14 cellular contexts compared by ENCODE assay signal in genomic region chr1:54934869-54935268, GRCh38. TPM values are rescaled to one million over a fixed set of nuclear protein-coding genes. Genes with fewer than 3 reads are reported as not detected.
DNase-seq lines count a peak whose midpoint lies in the region; ATAC-seq and TF ChIP-seq lines count a peak whose summit lies in the region.
"Had no signal": no experiment of that assay in that cellular context is flagged by ENCODE, and none has a peak within 500 bp of the region (broad histone marks: within the 10 kb centered on the region; RNA-seq: fewer than 3 reads in every experiment).

No MANE protein-coding gene starts in this region.

- no peaks in the 10 kb centered on the region for H3K9me3 ChIP-seq in RWPE2 (ENCODE audit: severe bottlenecking)
- H3K9me3 ChIP-seq in fibroblast of lung (ENCODE audit: control insufficient read depth, insufficient read depth, low read depth, low read length): no peaks in the 10 kb centered on the region
- H3K9me3 ChIP-seq in neuronal stem cell (replicated peaks in 1 of 2; ENCODE audit: control insufficient read depth in 2 of 2, insufficient read depth in 1 of 2, low read depth in 1 of 2, low read length in 2 of 2): no peaks in the 10 kb centered on the region

- DNase-seq in Daoy (ENCODE audit: low read depth) (peak; percentile 81), RWPE2 (ENCODE audit: low spot score) (no peak), fibroblast of lung (ENCODE audit: low read depth in 2 of 2) (peak; percentile 71 to 96), pulmonary artery endothelial cell (ENCODE audit: low read depth, low spot score) (peak; percentile 35), globus pallidus (ENCODE audit: low spot score) (no peak), neuronal stem cell (ENCODE audit: low spot score) (no peak)
- DNase-seq: activated CD4-positive, alpha-beta memory T cell treated with anti-CD3 and anti-CD28 coated beads for 36 hours; activated naive CD4-positive, alpha-beta T cell treated with anti-CD3 and anti-CD28 coated beads, Interleukin-2, amount 10 ng/mL, durations not matched to agents 7 days and 5 days; COR-L47; NCI-H1105 treated with DMSO at 0.1 percent for 48 hours had no signal

- H3K4me2 ChIP-seq in fibroblast of lung (ENCODE audit: extremely low read depth, insufficient read depth, low read length) (peak overlapping the region; percentile 27), neuronal stem cell (ENCODE audit: insufficient read depth, low read length, poor library complexity, severe bottlenecking) (no peak overlapping the region)

- no peaks in the 10 kb centered on the region for H3K79me1 ChIP-seq in neuronal stem cell (ENCODE audit: low read depth, low read length)

- H2AK5ac ChIP-seq in neuronal stem cell (ENCODE audit: low read depth, low read length): no peak overlapping the region

- H3K36me3 ChIP-seq in RWPE2 (ENCODE audit: low read depth) (no peaks in the 10 kb centered on the region), fibroblast of lung (ENCODE audit: control insufficient read depth, insufficient read depth, low read length) (no peaks in the 10 kb centered on the region), neuronal stem cell (replicated peaks in 1 of 2; ENCODE audit: control insufficient read depth in 2 of 2, insufficient read depth in 2 of 2, low read length in 2 of 2) (no peaks in the 10 kb centered on the region)

- H3K9ac ChIP-seq in fibroblast of lung (ENCODE audit: insufficient read depth, low read length) (no peak overlapping the region), neuronal stem cell (ENCODE audit: low read depth, low read length, poor library complexity) (no peak overlapping the region)

- H4K91ac ChIP-seq in neuronal stem cell (ENCODE audit: low read depth, low read length, poor library complexity): no peak overlapping the region

- H2AFZ ChIP-seq in fibroblast of lung (ENCODE audit: low read length): no peak overlapping the region
- no peak overlapping the region for H2AFZ ChIP-seq in neuronal stem cell (ENCODE audit: low read length)

- TF ChIP-seq CTCF in RWPE2 (IDR thresholded peaks at IDR 0.05; ENCODE audit: poor library complexity, severe bottlenecking): no peak
- TF ChIP-seq CTCF in fibroblast of lung (conservative IDR thresholded peaks at IDR 0.05 in 1 of 2, IDR thresholded peaks at IDR 0.05 in 1 of 2; ENCODE audit: low read depth in 1 of 2, low read length in 2 of 2): no peak

- H4K8ac ChIP-seq in neuronal stem cell (ENCODE audit: low read depth, low read length): no peak overlapping the region

- H2BK120ac ChIP-seq in neuronal stem cell (ENCODE audit: low read depth, low read length): no peak overlapping the region

- peak; percentile 95 for ATAC-seq in RWPE2 (ENCODE audit: low read depth)
- no peak for ATAC-seq in GM21737 (IDR thresholded peaks at IDR 0.05; ENCODE audit: unreplicated experiment)
- no peak for ATAC-seq in HG02852 (IDR thresholded peaks at IDR 0.05; ENCODE audit: unreplicated experiment)
- ATAC-seq: left lobe of liver had no signal

- H2BK5ac ChIP-seq in neuronal stem cell (ENCODE audit: low read length): no peak overlapping the region

- no peak overlapping the region for H3K4ac ChIP-seq in neuronal stem cell (ENCODE audit: low read length)

- no peaks in the 10 kb centered on the region for H4K20me1 ChIP-seq in fibroblast of lung (ENCODE audit: control insufficient read depth, extremely low read depth, insufficient read depth, low read length)

- no peak overlapping the region for H3K4me3 ChIP-seq in RWPE2 (ENCODE audit: severe bottlenecking)
- H3K4me3 ChIP-seq in fibroblast of lung (replicated peaks in 1 of 4; ENCODE audit: control extremely low read depth in 1 of 4, insufficient read depth in 1 of 4, low read depth in 3 of 4, low read length in 4 of 4): no peak overlapping the region
- no peak overlapping the region for H3K4me3 ChIP-seq in neuronal stem cell (ENCODE audit: low read length in 2 of 2)

- no peak overlapping the region for H3K14ac ChIP-seq in neuronal stem cell (ENCODE audit: low read length)

- H2BK15ac ChIP-seq in neuronal stem cell (ENCODE audit: low read length): no peak overlapping the region

- H2BK12ac ChIP-seq in neuronal stem cell (ENCODE audit: low read length): no peak overlapping the region

- H3K27me3 ChIP-seq in RWPE2 (ENCODE audit: insufficient read depth, poor library complexity, severe bottlenecking): no peaks in the 10 kb centered on the region
- H3K27me3 ChIP-seq in fibroblast of lung (ENCODE audit: control insufficient read depth, insufficient read depth, low read length): no peaks in the 10 kb centered on the region
- peaks cover 0 to 3% (median 0%) of the 10 kb centered on the region in 3 experiments for H3K27me3 ChIP-seq in neuronal stem cell (ENCODE audit: control insufficient read depth in 3 of 3, insufficient read depth in 3 of 3, low read depth in 1 of 3, low read length in 3 of 3)

- H3K27ac ChIP-seq in RWPE2 (ENCODE audit: poor library complexity, severe bottlenecking): peak overlapping the region; percentile 76
- H3K27ac ChIP-seq in fibroblast of lung (ENCODE audit: insufficient read depth, low read length): peak overlapping the region; percentile 50
- no peak overlapping the region for H3K27ac ChIP-seq in neuronal stem cell (replicated peaks; ENCODE audit: low read length)

- H3K79me2 ChIP-seq in fibroblast of lung (ENCODE audit: control insufficient read depth, insufficient read depth, low read length): no peaks in the 10 kb centered on the region

- no peak overlapping the region for H3K23ac ChIP-seq in neuronal stem cell (ENCODE audit: low read depth, low read length, poor library complexity)

- peaks cover 31% of the 10 kb centered on the region for H3K4me1 ChIP-seq in RWPE2 (ENCODE audit: insufficient read depth, poor library complexity, severe bottlenecking)
- H3K4me1 ChIP-seq in fibroblast of lung (ENCODE audit: control insufficient read depth, extremely low read depth, insufficient read depth, low read length): peaks cover 8% of the 10 kb centered on the region
- H3K4me1 ChIP-seq in neuronal stem cell (ENCODE audit: control insufficient read depth in 2 of 2, insufficient read depth in 1 of 2, low read depth in 1 of 2, low read length in 2 of 2): peaks cover 0 to 8% of the 10 kb centered on the region in 2 donors

- no peak overlapping the region for H3K18ac ChIP-seq in neuronal stem cell (ENCODE audit: low read length)

RNA-seq across cellular contexts. Expression of gene TMEM61, which starts 45.6 kb away (rescaled TPM):
- not detected in 2 replicates for total RNA-seq in Daoy (2014; rRNA removed; shearing (Covaris generic))
- total RNA-seq in fibroblast of lung (not detected in 2 replicates), pulmonary artery endothelial cell (not detected in 2 replicates)
- not detected in 2 replicates for polyA plus RNA-seq in fibroblast of lung
- polyA plus RNA-seq in fibroblast of lung (2012): not detected in 2 replicates
- not detected in 2 replicates for polyA minus RNA-seq in fibroblast of lung (ENCODE audit: low replicate concordance)
- polyA plus RNA-seq in neuronal stem cell (2013, experiment 1 of 2): not detected
- polyA plus RNA-seq in neuronal stem cell (2013, experiment 2 of 2): 0.04 TPM
- total RNA-seq: activated CD4-positive, alpha-beta memory T cell treated with anti-CD3 and anti-CD28 coated beads for 36 hours; left lobe of liver; T-helper 1 cell treated with Interleukin-12 subunit alpha and Interleukin-12 subunit beta and Interleukin-4 antibody, amounts not matched to agents 30 ng/mL and 1 ng/mL, for 36 hours had no signal

RNA-seq across cellular contexts. Expression of gene DHCR24, which starts 47.9 kb away (rescaled TPM):
- 91.9 and 121 TPM in 2 replicates for total RNA-seq in Daoy (2014; rRNA removed; shearing (Covaris generic))
- total RNA-seq in fibroblast of lung (98.9 and 329 TPM in 2 replicates), pulmonary artery endothelial cell (126 and 212 TPM in 2 replicates)
- polyA plus RNA-seq in fibroblast of lung: 217 and 314 TPM in 2 replicates
- 225 and 293 TPM in 2 replicates for polyA plus RNA-seq in fibroblast of lung (2012)
- 1,689 and 1,763 TPM in 2 replicates for polyA minus RNA-seq in fibroblast of lung (ENCODE audit: low replicate concordance)
- polyA plus RNA-seq in neuronal stem cell (2013, experiment 1 of 2): 108 TPM
- polyA plus RNA-seq in neuronal stem cell (2013, experiment 2 of 2): 107 TPM

Comparison
In these comparisons a context has a peak if more than half of its experiments do, and no peak if none do; other contexts are left out.
1. DNase-seq: peak in Daoy (single experiment), fibroblast of lung (2 of 2) and pulmonary artery endothelial cell (single experiment); none in RWPE2 (single experiment), globus pallidus (single experiment) and neuronal stem cell (single experiment).